Comparison of ENCODE assay signal across 8 cellular contexts in the genomic region with DNA sequence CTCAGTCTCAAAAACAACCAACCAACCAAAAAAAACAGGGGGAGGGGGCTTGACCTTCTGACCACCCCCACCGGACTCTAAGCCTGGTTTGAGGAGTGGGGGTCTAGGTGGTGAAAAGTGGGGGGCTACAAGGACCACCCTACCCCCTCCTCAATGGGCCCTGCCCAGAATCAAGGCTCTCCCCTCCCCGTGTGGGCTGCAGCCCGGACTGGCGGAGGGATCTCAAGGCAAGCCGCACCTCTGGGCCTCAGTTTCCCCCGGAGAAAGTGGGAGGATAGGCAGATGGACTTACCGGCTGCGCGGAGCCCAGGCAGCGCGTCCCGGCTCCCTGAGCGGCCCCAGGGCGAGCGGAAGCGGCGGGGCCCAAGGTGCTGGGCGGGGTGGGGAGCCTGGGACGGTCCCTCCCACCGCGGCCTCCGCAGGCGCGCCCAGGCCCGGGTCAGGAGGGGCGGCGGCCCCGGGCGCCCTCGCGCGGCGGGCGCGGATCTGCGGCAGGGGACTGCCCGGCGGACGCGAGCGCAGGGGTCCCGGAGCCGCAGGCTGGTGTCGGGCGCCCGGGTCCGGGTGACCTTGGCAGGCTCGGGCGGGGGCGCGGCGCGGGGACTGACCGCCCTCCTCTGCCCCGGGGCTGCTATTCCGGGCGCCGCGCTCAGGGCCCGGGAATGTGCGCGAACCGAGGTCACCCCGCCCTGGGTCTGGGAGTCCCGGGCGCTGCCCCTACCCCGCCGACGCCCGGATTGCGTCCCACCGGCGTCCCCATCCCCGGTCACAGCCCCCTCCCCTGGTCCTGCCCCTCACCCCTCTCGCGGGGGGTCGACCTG. TPM values are rescaled to one million over a fixed set of nuclear protein-coding genes. Genes with fewer than 3 reads are reported as not detected.
A peak's percentile ranks its signal among the peaks of the same experiment; 100 is the strongest.
DNase-seq lines count a peak whose midpoint lies in the region; ATAC-seq, FAIRE-seq and TF ChIP-seq lines count a peak whose summit lies in the region.

A gene with protein sequence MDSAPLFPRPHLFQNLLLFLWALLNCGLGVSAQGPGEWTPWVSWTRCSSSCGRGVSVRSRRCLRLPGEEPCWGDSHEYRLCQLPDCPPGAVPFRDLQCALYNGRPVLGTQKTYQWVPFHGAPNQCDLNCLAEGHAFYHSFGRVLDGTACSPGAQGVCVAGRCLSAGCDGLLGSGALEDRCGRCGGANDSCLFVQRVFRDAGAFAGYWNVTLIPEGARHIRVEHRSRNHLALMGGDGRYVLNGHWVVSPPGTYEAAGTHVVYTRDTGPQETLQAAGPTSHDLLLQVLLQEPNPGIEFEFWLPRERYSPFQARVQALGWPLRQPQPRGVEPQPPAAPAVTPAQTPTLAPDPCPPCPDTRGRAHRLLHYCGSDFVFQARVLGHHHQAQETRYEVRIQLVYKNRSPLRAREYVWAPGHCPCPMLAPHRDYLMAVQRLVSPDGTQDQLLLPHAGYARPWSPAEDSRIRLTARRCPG (minus strand): TSS at position 349 of the 821 bp plus-strand sequence. CDS start 2,076 bp downstream, outside the sequence.

- peak within 1 kb of the TSS; percentile 76 for H3K4me3 Mint-ChIP-seq in activated naive CD4-positive, alpha-beta T cell treated with anti-CD3 and anti-CD28 coated beads, Interleukin-2, amount 50 U/mL, for 24 hours

- FAIRE-seq in GM19239 (lab: Jason Lieb, UNC) = no peak

- peak within 1 kb of the TSS; percentile 50 for H3K4me3 ChIP-seq in hepatocyte

- in situ Hi-C loops in SK-MEL-5 (cut with HindIII; ENCODE audit: low pct_unique_long_range_greater_than_20kb, low sequenced_read_pairs) = no loop called here

- H3K36me3 ChIP-seq in hepatocyte (replicated peaks; ENCODE audit: insufficient read depth, low read depth) = no peaks in the 10 kb centered on the region

- peak within 1 kb of the TSS; percentile 99 for H3K4me2 ChIP-seq in hepatocyte

- ATAC-seq in GM19463 (IDR thresholded peaks at IDR 0.05; ENCODE audit: unreplicated experiment) (no peak), GM18867 (IDR thresholded peaks at IDR 0.05; ENCODE audit: unreplicated experiment) (no peak)

- H3K9me2 ChIP-seq in hepatocyte (replicated peaks; ENCODE audit: insufficient read depth) = no peaks in the 10 kb centered on the region

- peak; percentile 83 for DNase-seq in GM19239 (ENCODE audit: insufficient read length, low spot score)
- DNase-seq in SK-MEL-5 (ENCODE audit: low read depth, low spot score) = peak; percentile 61
- DNase-seq in hepatocyte (ENCODE audit: low spot score) = peak; percentile 89
- DNase-seq in stimulated activated CD4-positive, alpha-beta T cell treated with anti-CD3 and anti-CD28 coated beads, Interleukin-15, amount 100 ng/mL, for 24 hours = peak; percentile 86
- DNase-seq in NCI-H1417 (lab: John Stamatoyannopoulos, UW) = no peak

- H3K79me2 ChIP-seq in hepatocyte = peaks cover 13% of the 10 kb centered on the region

- peaks cover 35% of the 10 kb centered on the region for H3K4me1 ChIP-seq in hepatocyte (ENCODE audit: insufficient read depth)

- peak within 1 kb of the TSS; percentile 98 for H3K27ac ChIP-seq in hepatocyte

- 21% methylated on average over 13 of the region's 77 CpGs for WGBS in hepatocyte (ENCODE audit: low lambda C conversion rate, missing lambda C conversion rate)

- no peaks in the 10 kb centered on the region for H3K9me3 Mint-ChIP-seq in activated naive CD4-positive, alpha-beta T cell treated with anti-CD3 and anti-CD28 coated beads, Interleukin-2, amount 50 U/mL, for 24 hours

- peak within 1 kb of the TSS; percentile 55 for H3K27ac Mint-ChIP-seq in activated naive CD4-positive, alpha-beta T cell treated with anti-CD3 and anti-CD28 coated beads, Interleukin-2, amount 50 U/mL, for 24 hours

- TF ChIP-seq CTCF in hepatocyte (IDR thresholded peaks at IDR 0.05; ENCODE audit: poor library complexity) = no peak

- peaks cover 11% of the 10 kb centered on the region for H3K4me1 Mint-ChIP-seq in activated naive CD4-positive, alpha-beta T cell treated with anti-CD3 and anti-CD28 coated beads, Interleukin-2, amount 50 U/mL, for 24 hours

- H3K36me3 Mint-ChIP-seq in activated naive CD4-positive, alpha-beta T cell treated with anti-CD3 and anti-CD28 coated beads, Interleukin-2, amount 50 U/mL, for 24 hours = no peaks in the 10 kb centered on the region

- H3K27me3 Mint-ChIP-seq in activated naive CD4-positive, alpha-beta T cell treated with anti-CD3 and anti-CD28 coated beads, Interleukin-2, amount 50 U/mL, for 24 hours = no peaks in the 10 kb centered on the region

- H3K27me3 ChIP-seq in hepatocyte = no peaks in the 10 kb centered on the region

- no peaks in the 10 kb centered on the region for H4K20me1 ChIP-seq in hepatocyte (ENCODE audit: insufficient read depth, poor library complexity, severe bottlenecking)

- no peaks in the 10 kb centered on the region for H3K9me3 ChIP-seq in hepatocyte (ENCODE audit: low read depth)

- peak within 1 kb of the TSS; percentile 60 for H2AFZ ChIP-seq in hepatocyte

RNA-seq across cellular contexts. Expression of the gene that starts here (rescaled TPM):
- 2.8 and 4.4 TPM in 2 replicates for total RNA-seq in SK-MEL-5 (2014; rRNA removed; shearing (Covaris generic))
- polyA plus RNA-seq in SK-MEL-5 (2015; cell fraction: cytosol; rRNA removed) = 18.8 and 26.4 TPM in 2 replicates
- polyA plus RNA-seq in SK-MEL-5 (2015; cell fraction: nucleus; rRNA removed) = 28.0 and 49.4 TPM in 2 replicates
- 8.3 and 11.2 TPM in 2 replicates for total RNA-seq in hepatocyte
- polyA plus RNA-seq in hepatocyte = 33.6 and 45.5 TPM in 2 replicates

Comparison
In these comparisons a context has a peak if more than half of its experiments do, and no peak if none do; other contexts are left out.
1. DNase-seq: peak in GM19239 (single experiment), SK-MEL-5 (single experiment), hepatocyte (single experiment) and stimulated activated CD4-positive, alpha-beta T cell treated with anti-CD3 and anti-CD28 coated beads, Interleukin-15, amount 100 ng/mL, for 24 hours (single experiment); none in NCI-H1417 (0 of 3).